ENCODE assay signal across 8 cellular contexts in the genomic region with DNA sequence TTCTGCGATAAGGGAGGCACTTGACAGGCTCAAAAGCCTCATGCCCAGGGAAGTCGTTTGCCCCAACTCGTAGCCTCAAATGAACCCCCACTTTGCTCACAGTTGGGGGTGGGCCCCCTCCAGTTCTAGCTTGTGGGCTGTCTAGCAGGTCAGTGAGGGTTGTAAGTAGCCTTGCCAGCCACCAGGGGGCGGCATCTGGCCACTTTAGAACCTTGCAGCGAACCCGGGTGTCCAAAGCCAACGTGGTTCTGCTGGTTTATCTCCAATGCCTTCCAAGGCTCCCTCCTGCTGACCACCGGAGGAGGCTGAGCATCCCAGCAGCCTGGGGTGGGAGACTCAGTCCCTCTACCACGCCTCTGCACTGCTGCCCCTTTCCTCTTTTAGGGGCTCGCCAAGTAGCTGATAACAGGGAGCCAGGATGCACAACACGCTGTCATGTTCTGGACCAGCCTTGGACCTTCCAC. TPM values are rescaled to one million over a fixed set of nuclear protein-coding genes. Genes with fewer than 3 reads are reported as not detected.
DNase-seq lines count a peak whose midpoint lies in the region; ATAC-seq and TF ChIP-seq lines count a peak whose summit lies in the region.

No MANE protein-coding gene starts in this region.

- no peaks in the 10 kb centered on the region for H3K36me3 Mint-ChIP-seq in CD4-positive, alpha-beta T cell (ENCODE audit: low read depth)
- H3K36me3 Mint-ChIP-seq in activated naive CD8-positive, alpha-beta T cell treated with anti-CD3 and anti-CD28 coated beads for 36 hours, result no peaks in the 10 kb centered on the region

- WGBS in heart left ventricle, 4 donors, result 14 to 20% (median 19%) methylated on average over 8 to 11 of the region's 11 CpGs
- WGBS in aorta, 2 donors, result 14 to 18% methylated on average over 11 of the region's 11 CpGs

- H3K4me1 ChIP-seq in heart left ventricle (peaks cover 0 to 11% (median 4%) of the 10 kb centered on the region in 12 donors), aorta (ENCODE audit: control insufficient read depth in 1 of 2, insufficient read depth in 2 of 2, low read length in 2 of 2) (no peaks in the 10 kb centered on the region)

- TF ChIP-seq POLR2A in heart left ventricle (IDR thresholded peaks at IDR 0.05), result no peak

- POLR2A ChIA-PET in CD4-positive, alpha-beta T cell (lab: Charles Lee), result interaction anchor here (0.6 kb wide), 1 partner anchor 9 kb away, joined by 4 read pairs; the partner anchor contains the start of gene RBSN

- peaks cover 9% of the 10 kb centered on the region for H3K4me1 Mint-ChIP-seq in CD4-positive, alpha-beta T cell (ENCODE audit: low read depth)
- peaks cover 2% of the 10 kb centered on the region for H3K4me1 Mint-ChIP-seq in activated naive CD8-positive, alpha-beta T cell treated with anti-CD3 and anti-CD28 coated beads for 36 hours

- no peak overlapping the region for H3K27ac ChIP-seq in CD4-positive, alpha-beta T cell (ENCODE audit: low read depth, low read length)
- H3K27ac ChIP-seq in heart left ventricle (no peak overlapping the region), aorta (ENCODE audit: low read depth in 1 of 2, low read length in 2 of 2) (no peak overlapping the region)

- intact Hi-C loops in CD4-positive, alpha-beta T cell (cut with DNase I, micrococcal nuclease), result loop anchor here (1.0 to 5.0 kb wide), 4 partner anchors 94 to 1139 kb away; no protein-coding TSS in a partner anchor
- intact Hi-C loops in heart left ventricle (cut with DNase I) (loop anchor here in 5 of 10 donors (2.0 to 10.0 kb wide), 5 partner anchors 94 to 449 kb away; no protein-coding TSS in a partner anchor), aorta (cut with DNase I) (loop anchor here (5.0 kb wide), 1 partner anchor 94 kb away; no protein-coding TSS in a partner anchor)

- H3K9me3 ChIP-seq in CD4-positive, alpha-beta T cell (ENCODE audit: control insufficient read depth, low read length), result no peaks in the 10 kb centered on the region
- no peaks in the 10 kb centered on the region for H3K9me3 ChIP-seq in heart left ventricle
- no peaks in the 10 kb centered on the region for H3K9me3 ChIP-seq in aorta (ENCODE audit: control insufficient read depth, low read length)

- no peak overlapping the region for H3K27ac Mint-ChIP-seq in CD4-positive, alpha-beta T cell
- no peak overlapping the region for H3K27ac Mint-ChIP-seq in activated naive CD8-positive, alpha-beta T cell treated with anti-CD3 and anti-CD28 coated beads for 36 hours

- CTCF ChIA-PET in CD4-positive, alpha-beta T cell (lab: Charles Lee), result interaction anchor here (0.5 to 1.8 kb wide), 9 partner anchors 9 to 949 kb away, joined by 3 to 13 read pairs (median 3); partner anchors contain the start of gene RBSN

- peaks cover 5% of the 10 kb centered on the region for H3K27me3 Mint-ChIP-seq in CD4-positive, alpha-beta T cell
- peaks cover 9% of the 10 kb centered on the region for H3K27me3 Mint-ChIP-seq in activated naive CD8-positive, alpha-beta T cell treated with anti-CD3 and anti-CD28 coated beads for 36 hours

- H3K27me3 ChIP-seq in CD4-positive, alpha-beta T cell (ENCODE audit: control insufficient read depth, insufficient read depth, low read length), result no peaks in the 10 kb centered on the region
- H3K27me3 ChIP-seq in heart left ventricle, result no peaks in the 10 kb centered on the region
- no peaks in the 10 kb centered on the region for H3K27me3 ChIP-seq in aorta (ENCODE audit: control insufficient read depth in 1 of 2, insufficient read depth in 2 of 2, low read length in 1 of 2)

- ATAC-seq in CD4-positive, alpha-beta T cell (ENCODE audit: poor library complexity), result peak; percentile 98
- peak; percentile 73 for ATAC-seq in GM19467 (IDR thresholded peaks at IDR 0.05; ENCODE audit: unreplicated experiment)
- ATAC-seq in heart left ventricle, result peak; percentile 63 to 82 (median 78)
- ATAC-seq in aorta (ENCODE audit: low FRiP score), result peak; percentile 88

- DNase-seq in CD4-positive, alpha-beta T cell, result peak; percentile 55 to 76 (median 64)
- peak; percentile 37 to 60 for DNase-seq in Kasumi-1 (lab: John Stamatoyannopoulos, UW)
- peak; percentile 73 for DNase-seq in SKM-1 treated with dmso at 0.1 percent for 144 hours (lab: John Stamatoyannopoulos, UW; ENCODE audit: unreplicated experiment)
- peak; percentile 75 for DNase-seq in activated naive CD8-positive, alpha-beta T cell treated with anti-CD3 and anti-CD28 coated beads for 36 hours
- DNase-seq in heart left ventricle, result peak; percentile 60 to 87 (median 68)
- DNase-seq in putamen (ENCODE audit: low spot score), result peak; percentile 74
- DNase-seq in aorta, result peak; percentile 82 to 92

- peak; percentile 87 for TF ChIP-seq CTCF in CD4-positive, alpha-beta T cell (IDR thresholded peaks at IDR 0.05)
- TF ChIP-seq CTCF in heart left ventricle (IDR thresholded peaks at IDR 0.05), result peak; percentile 78 to 93 (median 88)

- H3K4me3 ChIP-seq in heart left ventricle (no peak overlapping the region), aorta (ENCODE audit: low read length in 2 of 2) (no peak overlapping the region)

- H3K36me3 ChIP-seq in heart left ventricle (no peaks in the 10 kb centered on the region), aorta (ENCODE audit: control insufficient read depth in 1 of 2, insufficient read depth in 2 of 2, low read length in 1 of 2) (no peaks in the 10 kb centered on the region)

- no peak overlapping the region for H3K4me3 Mint-ChIP-seq in CD4-positive, alpha-beta T cell
- no peak overlapping the region for H3K4me3 Mint-ChIP-seq in activated naive CD8-positive, alpha-beta T cell treated with anti-CD3 and anti-CD28 coated beads for 36 hours

- no peaks in the 10 kb centered on the region for H3K9me3 Mint-ChIP-seq in CD4-positive, alpha-beta T cell
- no peaks in the 10 kb centered on the region for H3K9me3 Mint-ChIP-seq in activated naive CD8-positive, alpha-beta T cell treated with anti-CD3 and anti-CD28 coated beads for 36 hours

RNA-seq across cellular contexts. Expression of gene RBSN, which starts 9.2 kb away (rescaled TPM):
- 10 to 100 TPM; 57.2 to 57.9 TPM for total RNA-seq in CD4-positive, alpha-beta T cell
- 1 to 10 TPM; 7.9 to 8.6 TPM for total RNA-seq in activated naive CD8-positive, alpha-beta T cell treated with anti-CD3 and anti-CD28 coated beads for 36 hours
- total RNA-seq in heart left ventricle (10 to 100 TPM; 17.9 to 24.1 (median 21.6) TPM), aorta (10 to 100 TPM; 32.4 to 39.2 TPM)
- polyA plus RNA-seq in heart left ventricle (10 to 100 TPM in 1 of 2 donors, 1 to 10 TPM in 1; 5.1 to 17.5 TPM), aorta (10 to 100 TPM; 12.9 to 13.8 TPM)

RNA-seq across cellular contexts. Expression of gene MRPS25, which starts 43.0 kb away (rescaled TPM):
- 10 to 100 TPM; 59.9 to 60.2 TPM for total RNA-seq in CD4-positive, alpha-beta T cell
- total RNA-seq in activated naive CD8-positive, alpha-beta T cell treated with anti-CD3 and anti-CD28 coated beads for 36 hours, result 10 to 100 TPM; 78.0 to 86.4 TPM
- total RNA-seq in heart left ventricle (100 to 1,000 TPM in 3 of 9 donors, 10 to 100 TPM in 6; 80.9 to 133 (median 88.8) TPM), aorta (10 to 100 TPM; 27.5 to 37.6 TPM)
- polyA plus RNA-seq in heart left ventricle (100 to 1,000 TPM; 117 to 173 TPM), aorta (10 to 100 TPM; 10.8 to 31.8 TPM)
